33 cellular contexts compared by ENCODE assay signal in the genomic region with DNA sequence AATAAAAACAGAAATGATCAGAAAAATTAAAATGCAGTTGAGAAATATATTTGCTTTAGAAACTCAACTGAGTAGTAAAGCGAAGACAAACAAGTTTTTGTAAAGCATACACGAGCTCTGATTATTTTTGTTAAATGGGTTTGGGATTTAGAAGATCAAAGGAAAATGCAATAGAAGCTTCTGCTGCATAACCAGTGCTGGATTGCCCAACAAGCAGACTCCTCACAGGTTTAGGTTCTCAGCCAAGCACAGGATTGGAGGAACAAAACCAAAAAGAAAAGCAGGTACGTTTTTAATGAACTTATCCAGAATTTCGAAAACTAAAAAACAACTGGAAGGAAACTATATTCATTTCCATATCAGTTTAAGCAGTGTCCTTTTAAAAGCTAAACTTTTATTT.
"Had no signal": no experiment of that assay in that cellular context is flagged by ENCODE, and none has a peak within 500 bp of the region (broad histone marks: within the 10 kb centered on the region; RNA-seq: fewer than 3 reads in every experiment).

No MANE protein-coding gene starts in this region.

- H3K36me3 ChIP-seq: MG63 had no signal

- DNase-seq: Kasumi-1, MG63, MM.1S, MV-4-11, NCI-H1048, NCI-H1092, NCI-H1092 treated with DMSO at 0.1 percent for 48 hours, NCI-H1105, NCI-H1417, NCI-H1417 treated with DMSO at 0.1 percent for 48 hours, NCI-H1436, NCI-H1436 treated with DMSO at 0.1 percent for 48 hours, NCI-H146, NCI-H1694, NCI-H1694 treated with DMSO at 0.1 percent for 48 hours, NCI-H187, NCI-H187 treated with DMSO at 0.1 percent for 48 hours, NCI-H1930, NCI-H2029, NCI-H2029 treated with DMSO at 0.1 percent for 48 hours, NCI-H2081, NCI-H2081 treated with DMSO at 0.1 percent for 48 hours, NCI-H2107, NCI-H2171, NCI-H2171 treated with DMSO at 0.1 percent for 48 hours, NCI-H2227 treated with DMSO at 0.1 percent for 48 hours, NCI-H226, NCI-H345, NCI-H446, NCI-H446 treated with DMSO at 0.1 percent for 48 hours, NCI-H510A, NCI-H510A treated with DMSO at 0.1 percent for 48 hours, NCI-H524 had no signal

- H3K4me3 ChIP-seq: MG63 had no signal

- H3K9me3 ChIP-seq: MG63 had no signal
